ENCODE assay signal across 8 cellular contexts in genomic region chr3:121545564-121546455, GRCh38.
DNase-seq lines count a peak whose midpoint lies in the region; ATAC-seq and TF ChIP-seq lines count a peak whose summit lies in the region.

Gene POLQ (minus strand): TSS chr3:121545988. CDS start chr3:121545877, 111 bp downstream.

- peak within 1 kb of the TSS; percentile 91 for H3K9ac ChIP-seq in OCI-LY3 (ENCODE audit: low read length)

- peak within 1 kb of the TSS; percentile 72 for H2AFZ ChIP-seq in OCI-LY3 (ENCODE audit: low read depth, low read length)

- no peaks in the 10 kb centered on the region for H4K20me1 ChIP-seq in OCI-LY3 (ENCODE audit: insufficient read depth, low read length)

- peak within 1 kb of the TSS; percentile 98 for H3K27ac ChIP-seq in OCI-LY3 (ENCODE audit: low read length)

- H3K4me2 ChIP-seq in OCI-LY3 (ENCODE audit: low read length), result peak within 1 kb of the TSS; percentile 99

- peaks cover 50% of the 10 kb centered on the region for H3K79me2 ChIP-seq in OCI-LY3 (ENCODE audit: low read length)

- no peaks in the 10 kb centered on the region for H3K9me3 ChIP-seq in OCI-LY3 (ENCODE audit: insufficient read depth, low read length)

- ATAC-seq in GM21515 (IDR thresholded peaks at IDR 0.05; ENCODE audit: unreplicated experiment), result peak; percentile 79

- TF ChIP-seq CTCF in OCI-LY3 (IDR thresholded peaks at IDR 0.05; ENCODE audit: low read depth, low read length), result no peak

- H3K36me3 ChIP-seq in OCI-LY3 (replicated peaks; ENCODE audit: low read depth, low read length), result peaks cover 26% of the 10 kb centered on the region

- H3K4me3 ChIP-seq in OCI-LY3 (ENCODE audit: low read length), result peak within 1 kb of the TSS; percentile 95

- peak; percentile 91 for DNase-seq in D341Med (ENCODE audit: low spot score)
- DNase-seq in HuH-7 (ENCODE audit: low spot score), result peak; percentile 90
- peak; percentile 90 for DNase-seq in activated CD8-positive, alpha-beta memory T cell treated with anti-CD3 and anti-CD28 coated beads, Interleukin-2, amount 50 U/mL, for 48 hours
- DNase-seq in epidermal melanocyte (ENCODE audit: insufficient read length, low spot score), result peak; percentile 82
- peak; percentile 90 for DNase-seq in middle frontal gyrus (ENCODE audit: extremely low spot score, low spot score)
- peak; percentile 75 to 80 for DNase-seq in stimulated activated CD8-positive, alpha-beta memory T cell treated with anti-CD3 and anti-CD28 coated beads, Interleukin-2, amount 100 ng/mL, for 48 hours (ENCODE audit: low read depth in 2 of 2)

- peaks cover 36% of the 10 kb centered on the region for H3K4me1 ChIP-seq in OCI-LY3 (ENCODE audit: low read length)

- no peaks in the 10 kb centered on the region for H3K27me3 ChIP-seq in OCI-LY3 (ENCODE audit: low read depth, low read length)

Comparison
In these comparisons a context has a peak if more than half of its experiments do, and no peak if none do; other contexts are left out.
1. Peak in every context shown above with its lines: DNase-seq, ATAC-seq, H3K4me3 ChIP-seq and H3K27ac ChIP-seq.